In the genomic region with DNA sequence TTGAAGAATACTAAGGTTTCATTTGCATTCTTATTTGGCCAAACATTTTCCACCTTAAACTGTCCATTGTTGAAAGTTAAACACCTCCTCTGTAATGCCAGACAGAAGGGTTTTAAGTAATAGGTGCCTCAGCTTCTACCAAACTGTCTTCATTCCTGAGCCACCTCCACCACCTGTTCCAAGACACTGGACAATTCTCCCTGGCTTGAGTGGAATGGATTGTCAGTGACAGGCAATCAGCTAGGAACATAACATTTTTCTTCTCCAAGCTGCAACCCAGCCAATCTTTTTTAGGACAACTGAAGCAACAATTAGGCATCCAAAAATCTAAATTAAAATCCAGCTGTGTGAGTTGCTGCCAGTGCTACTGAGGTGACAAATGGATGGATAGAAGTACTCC, we compare ENCODE assay signal across 27 cellular contexts.
"Had no signal": no experiment of that assay in that cellular context is flagged by ENCODE, and none has a peak within 500 bp of the region (broad histone marks: within the 10 kb centered on the region; RNA-seq: fewer than 3 reads in every experiment).

No MANE protein-coding gene starts in this region.

- H3K36me3 ChIP-seq: esophagus squamous epithelium, heart right ventricle, left lung, neutrophil, right lobe of liver, stomach, thyroid gland, vagina had no signal

- H3K27ac ChIP-seq: esophagus squamous epithelium, left lung, neutrophil, parathyroid adenoma, right lobe of liver, stomach, thyroid gland, vagina had no signal

- H3K27ac Mint-ChIP-seq: mesothelial cell of epicardium, progenitor cell of endocrine pancreas had no signal

- H3K9ac ChIP-seq: parathyroid adenoma had no signal

- ATAC-seq: effector memory CD8-positive, alpha-beta T cell; left cardiac atrium; left lung; naive thymus-derived CD4-positive, alpha-beta T cell had no signal

- H3K9me3 Mint-ChIP-seq: mesothelial cell of epicardium had no signal

- FAIRE-seq: endometrium, islet of Langerhans, small intestine had no signal

- H2AFZ ChIP-seq: parathyroid adenoma had no signal

- H3K4me3 ChIP-seq: esophagus squamous epithelium, heart right ventricle, left lung, right lobe of liver, stomach, thyroid gland, vagina had no signal

- H3K9me3 ChIP-seq: esophagus squamous epithelium, heart right ventricle, left lung, neutrophil, right lobe of liver, stomach, thyroid gland, vagina had no signal

- DNase-seq: cortex of kidney; effector memory CD8-positive, alpha-beta T cell; erythroblast; esophagus squamous epithelium; foreskin melanocyte; glutamatergic neuron; hippocampal formation; left cardiac atrium; left lung; mesenchymal stem cell; naive thymus-derived CD4-positive, alpha-beta T cell; right lobe of liver; small intestine; stimulated activated CD4-positive, alpha-beta T cell treated with anti-CD3 and anti-CD28 coated beads, Interleukin-15, amount 100 ng/mL, for 24 hours; stimulated activated CD4-positive, alpha-beta T cell treated with anti-CD3 and anti-CD28 coated beads, Interleukin-2, amount 100 ng/mL, for 48 hours; stimulated activated naive CD4-positive, alpha-beta T cell; stomach; thyroid gland; trophoblast cell had no signal

- H3K79me2 ChIP-seq: parathyroid adenoma had no signal

- H3K36me3 Mint-ChIP-seq: mesothelial cell of epicardium had no signal

- H3K4me1 ChIP-seq: parathyroid adenoma, right lobe of liver, thyroid gland, vagina had no signal

- H3K27me3 ChIP-seq: heart right ventricle, left lung, neutrophil, right lobe of liver, stomach, thyroid gland, vagina had no signal

- H3K4me3 Mint-ChIP-seq: mesothelial cell of epicardium had no signal
